12 cellular contexts compared by ENCODE assay signal in the genomic region with DNA sequence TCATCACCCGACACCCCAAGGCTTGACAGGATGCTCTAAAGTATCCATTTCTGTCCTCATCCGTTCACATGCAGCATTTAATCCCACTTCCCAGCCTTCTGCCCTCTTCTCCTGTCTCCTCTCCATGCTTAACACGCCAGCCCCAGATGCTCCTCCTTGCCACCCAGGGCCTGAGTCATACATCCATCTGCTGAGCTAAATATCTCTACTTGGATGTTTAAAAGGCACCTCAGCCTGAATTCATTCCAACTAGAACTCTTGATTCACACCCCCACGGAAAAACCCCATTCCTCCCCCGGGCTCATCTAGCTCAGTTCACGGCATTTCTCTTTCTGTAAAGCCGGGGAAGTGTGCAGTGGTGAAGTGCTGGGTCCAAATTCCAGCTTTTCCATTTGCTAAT. TPM values are rescaled to one million over a fixed set of nuclear protein-coding genes. Genes with fewer than 3 reads are reported as not detected.
DNase-seq lines count a peak whose midpoint lies in the region; ATAC-seq and TF ChIP-seq lines count a peak whose summit lies in the region.
"Had no signal": no experiment of that assay in that cellular context is flagged by ENCODE, and none has a peak within 500 bp of the region (broad histone marks: within the 10 kb centered on the region; RNA-seq: fewer than 3 reads in every experiment).

No MANE protein-coding gene starts in this region.

- no peak overlapping the region for H2AFZ ChIP-seq in PC-3 (ENCODE audit: low read length)
- H2AFZ ChIP-seq: parathyroid adenoma had no signal

- no peaks in the 10 kb centered on the region for H4K20me1 ChIP-seq in PC-3 (ENCODE audit: low read length)

- H3K4me1 ChIP-seq in PC-3 (ENCODE audit: insufficient read depth, low read length), result peaks cover 73% of the 10 kb centered on the region
- H3K4me1 ChIP-seq in skeletal muscle satellite cell (ENCODE audit: control insufficient read depth, insufficient read depth, low read length), result peaks cover 59% of the 10 kb centered on the region

- TF ChIP-seq CTCF in PC-3 (conservative IDR thresholded peaks at IDR 0.05; ENCODE audit: low read depth, low read length), result no peak

- peaks cover 26% of the 10 kb centered on the region for H3K79me2 ChIP-seq in PC-3 (ENCODE audit: low read length)
- H3K79me2 ChIP-seq: parathyroid adenoma had no signal

- H3K4me2 ChIP-seq in PC-3 (ENCODE audit: low read length), result peak overlapping the region; percentile 51
- H3K4me2 ChIP-seq in skeletal muscle satellite cell (ENCODE audit: low read length), result peak overlapping the region; percentile 47

- ATAC-seq in PC-3 (no peak), HG03460 (IDR thresholded peaks at IDR 0.05; ENCODE audit: unreplicated experiment) (no peak)

- H3K4me3 ChIP-seq in PC-3 (ENCODE audit: low read length), result no peak overlapping the region
- H3K4me3 ChIP-seq in skeletal muscle satellite cell (ENCODE audit: low read length), result peak overlapping the region; percentile 23
- H3K4me3 ChIP-seq: SJCRH30 had no signal

- CTCF ChIA-PET in PC-3 (lab: Charles Lee), result interaction anchor here (0.6 kb wide), 1 partner anchor 12 kb away, joined by 3 read pairs; no protein-coding TSS in a partner anchor

- intact Hi-C loops in PC-3 (cut with micrococcal nuclease), result loop anchor here (5.0 kb wide), 1 partner anchor 112 kb away; no protein-coding TSS in a partner anchor

- POLR2A ChIA-PET in PC-3 (lab: Charles Lee; ENCODE audit: unreplicated experiment), result interaction anchor here (0.6 kb wide), 2 partner anchors 163 to 184 kb away, joined by 3 read pairs; partner anchors contain the start of gene RALGPS2

- H3K27me3 ChIP-seq in PC-3 (ENCODE audit: low read length) (no peaks in the 10 kb centered on the region), skeletal muscle satellite cell (ENCODE audit: control insufficient read depth, insufficient read depth, low read length) (no peaks in the 10 kb centered on the region)
- H3K27me3 ChIP-seq: SJCRH30 had no signal

- H3K9me3 ChIP-seq in PC-3 (ENCODE audit: low read length), result no peaks in the 10 kb centered on the region
- no peaks in the 10 kb centered on the region for H3K9me3 ChIP-seq in skeletal muscle satellite cell (replicated peaks; ENCODE audit: low read length)
- H3K9me3 ChIP-seq: SJCRH30 had no signal

- no peaks in the 10 kb centered on the region for H3K9me2 ChIP-seq in PC-3 (replicated peaks; ENCODE audit: low read length)

- H3K27ac ChIP-seq in PC-3 (ENCODE audit: low read length), result peak overlapping the region; percentile 59
- H3K27ac ChIP-seq: parathyroid adenoma, SJCRH30 had no signal

- H3K36me3 ChIP-seq in PC-3 (ENCODE audit: low read depth, low read length) (no peaks in the 10 kb centered on the region; the same call in 1 of the 2 replicates), skeletal muscle satellite cell (ENCODE audit: insufficient read depth, low read length) (no peaks in the 10 kb centered on the region)
- H3K36me3 ChIP-seq: SJCRH30 had no signal

- BruUV-seq in PC-3 (replicated peaks; lab: Mats Ljungman, UMichigan), result no TSS peak

- peak; percentile 37 for DNase-seq in G401 (ENCODE audit: low spot score)
- peak; percentile 55 for DNase-seq in PC-3
- peak; percentile 55 for DNase-seq in fibroblast of gingiva (ENCODE audit: low read depth)
- DNase-seq in NCI-H1436 treated with DMSO at 0.1 percent for 48 hours (lab: John Stamatoyannopoulos, UW), result no peak
- no peak for DNase-seq in SIG-M5 (lab: John Stamatoyannopoulos, UW)
- DNase-seq in HPDE6-E6E7 (ENCODE audit: extremely low spot score), result no peak
- DNase-seq: activated CD8-positive, alpha-beta memory T cell treated with anti-CD3 and anti-CD28 coated beads for 24 hours had no signal

- in situ Hi-C loops in G401 (cut with HindIII; ENCODE audit: low sequenced_read_pairs), result no loop called here

- H3K9ac ChIP-seq in PC-3 (ENCODE audit: low read length) (no peak overlapping the region), skeletal muscle satellite cell (ENCODE audit: low read depth, low read length) (no peak overlapping the region)
- H3K9ac ChIP-seq: parathyroid adenoma had no signal

- H3F3A ChIP-seq in PC-3 (ENCODE audit: low read length, unreplicated experiment), result peaks cover 4% of the 10 kb centered on the region

RNA-seq across cellular contexts. Expression of gene TEX35, which starts 27.7 kb away (rescaled TPM):
- not detected in 2 replicates for total RNA-seq in G401 (2014; rRNA removed; shearing (Covaris generic))
- total RNA-seq in PC-3 (2014; rRNA removed), result not detected in 2 replicates
- not detected in 2 replicates for total RNA-seq in skeletal muscle satellite cell (2012; rRNA removed)
- total RNA-seq: cardiac septum, SJCRH30 had no signal

RNA-seq across cellular contexts. Expression of gene CLEC20A, which starts 43.9 kb away (rescaled TPM):
- total RNA-seq in G401 (2014; rRNA removed; shearing (Covaris generic)), result not detected in 2 replicates
- not detected in 2 replicates for total RNA-seq in PC-3 (2014; rRNA removed)
- not detected in 2 replicates for total RNA-seq in skeletal muscle satellite cell (2012; rRNA removed)
- total RNA-seq: cardiac septum, SJCRH30 had no signal

Comparison
In these comparisons a context has a peak if more than half of its experiments do, and no peak if none do; other contexts are left out.
1. DNase-seq: peak in G401 (single experiment), PC-3 (single experiment) and fibroblast of gingiva (single experiment); none in NCI-H1436 treated with DMSO at 0.1 percent for 48 hours (single experiment), SIG-M5 (single experiment) and HPDE6-E6E7 (single experiment).